In the genomic region with DNA sequence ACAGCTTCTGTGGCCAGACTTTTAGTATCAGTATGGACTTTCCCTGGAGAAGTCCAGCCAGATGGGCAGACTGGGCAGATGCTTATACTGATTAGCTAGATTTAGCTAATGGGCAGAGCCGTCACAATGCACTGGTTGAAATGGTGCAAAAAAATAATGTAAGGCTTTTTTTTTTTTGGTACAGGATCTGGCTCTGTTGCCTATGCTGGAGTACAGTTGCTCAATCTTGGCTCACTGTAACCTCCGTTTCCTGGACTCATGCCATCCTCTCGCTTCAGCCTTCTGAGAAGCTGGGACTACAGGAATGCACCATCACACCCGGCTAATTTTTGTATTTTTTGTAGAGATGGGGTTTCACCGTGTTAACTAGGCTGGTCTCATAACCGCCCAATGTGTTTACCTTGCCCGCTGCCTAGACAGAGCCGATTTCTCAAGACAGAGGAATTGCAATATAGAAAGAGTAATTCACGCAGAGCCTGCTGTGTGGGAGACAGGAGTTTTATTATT, we compare ENCODE assay signal across 9 cellular contexts. TPM values are rescaled to one million over a fixed set of nuclear protein-coding genes. Genes with fewer than 3 reads are reported as not detected.
DNase-seq lines count a peak whose midpoint lies in the region; ATAC-seq and TF ChIP-seq lines count a peak whose summit lies in the region.
"Had no signal": no experiment of that assay in that cellular context is flagged by ENCODE, and none has a peak within 500 bp of the region (broad histone marks: within the 10 kb centered on the region; RNA-seq: fewer than 3 reads in every experiment).

No MANE protein-coding gene starts in this region.

- no peaks in the 10 kb centered on the region for H3K4me1 Mint-ChIP-seq in stimulated activated memory B cell treated with anti-CD40 and anti-IgM and Interleukin-4, amounts not matched to agents 10 μg/mL and 1 μg/mL and 100 μg/mL, for 72 hours

- peak overlapping the region; percentile 57 for H3K27ac Mint-ChIP-seq in stimulated activated memory B cell treated with anti-CD40 and anti-IgM and Interleukin-4, amounts not matched to agents 10 μg/mL and 1 μg/mL and 100 μg/mL, for 72 hours
- H3K27ac Mint-ChIP-seq: activated naive CD4-positive, alpha-beta T cell treated with anti-CD3 and anti-CD28 coated beads, Interleukin-2, amount 10 ng/mL, durations not matched to agents 7 days and 5 days had no signal

- no peaks in the 10 kb centered on the region for H3K27me3 Mint-ChIP-seq in stimulated activated memory B cell treated with anti-CD40 and anti-IgM and Interleukin-4, amounts not matched to agents 10 μg/mL and 1 μg/mL and 100 μg/mL, for 72 hours

- no peaks in the 10 kb centered on the region for H3K36me3 Mint-ChIP-seq in stimulated activated memory B cell treated with anti-CD40 and anti-IgM and Interleukin-4, amounts not matched to agents 10 μg/mL and 1 μg/mL and 100 μg/mL, for 72 hours
- H3K36me3 Mint-ChIP-seq: activated naive CD4-positive, alpha-beta T cell treated with anti-CD3 and anti-CD28 coated beads, Interleukin-2, amount 10 ng/mL, durations not matched to agents 7 days and 5 days had no signal

- DNase-seq in HS-27A (ENCODE audit: low read depth) = peak; percentile 30
- DNase-seq in left ventricle myocardium superior = peak; percentile 60
- DNase-seq in NK-92 treated with Interleukin-12 subunit alpha and Interleukin-12 subunit beta, amount 100 ng/mL, for 24 hours (lab: John Stamatoyannopoulos, UW) = no peak
- DNase-seq: activated naive CD4-positive, alpha-beta T cell treated with anti-CD3 and anti-CD28 coated beads, Interleukin-2, amount 10 ng/mL, durations not matched to agents 7 days and 5 days had no signal

- H3K4me3 Mint-ChIP-seq in stimulated activated memory B cell treated with anti-CD40 and anti-IgM and Interleukin-4, amounts not matched to agents 10 μg/mL and 1 μg/mL and 100 μg/mL, for 72 hours = no peak overlapping the region
- H3K4me3 Mint-ChIP-seq: activated naive CD4-positive, alpha-beta T cell treated with anti-CD3 and anti-CD28 coated beads, Interleukin-2, amount 10 ng/mL, durations not matched to agents 7 days and 5 days had no signal

- peak; percentile 95 for ATAC-seq in left ventricle myocardium superior
- ATAC-seq in stimulated activated memory B cell treated with anti-CD40 and anti-IgM and Interleukin-4, amounts not matched to agents 10 μg/mL and 1 μg/mL and 100 μg/mL, for 72 hours = no peak
- ATAC-seq in HG03469 (IDR thresholded peaks at IDR 0.05; ENCODE audit: unreplicated experiment) = no peak
- ATAC-seq in HG02970 (IDR thresholded peaks at IDR 0.05; ENCODE audit: low FRiP score, unreplicated experiment) = no peak
- no peak for ATAC-seq in HG02763 (IDR thresholded peaks at IDR 0.05; ENCODE audit: unreplicated experiment)

- H3K9me3 Mint-ChIP-seq in stimulated activated memory B cell treated with anti-CD40 and anti-IgM and Interleukin-4, amounts not matched to agents 10 μg/mL and 1 μg/mL and 100 μg/mL, for 72 hours = no peaks in the 10 kb centered on the region
- H3K9me3 Mint-ChIP-seq: activated naive CD4-positive, alpha-beta T cell treated with anti-CD3 and anti-CD28 coated beads, Interleukin-2, amount 10 ng/mL, durations not matched to agents 7 days and 5 days had no signal

- TF ChIP-seq CTCF in VCaP (conservative IDR thresholded peaks at IDR 0.05) = no peak

- H3K27ac ChIP-seq in VCaP = peak overlapping the region; percentile 60

- intact Hi-C loops in left ventricle myocardium superior (cut with micrococcal nuclease) = no loop called here

RNA-seq across cellular contexts. Expression of a gene that starts 16.4 kb away (rescaled TPM):
- total RNA-seq in left ventricle myocardium superior = 0.74 TPM

RNA-seq across cellular contexts. Expression of a gene that starts 35.6 kb away (rescaled TPM):
- total RNA-seq in left ventricle myocardium superior = 51.9 TPM

RNA-seq across cellular contexts. Expression of a gene that starts 42.7 kb away (rescaled TPM):
- total RNA-seq in left ventricle myocardium superior = 120 TPM

RNA-seq across cellular contexts. Expression of a gene that starts 44.7 kb away (rescaled TPM):
- total RNA-seq in left ventricle myocardium superior = 6.2 TPM

RNA-seq across cellular contexts. Expression of a gene that starts 52.4 kb away (rescaled TPM):
- 21.2 TPM for total RNA-seq in left ventricle myocardium superior
